8 cellular contexts compared by ENCODE assay signal in the genomic region with DNA sequence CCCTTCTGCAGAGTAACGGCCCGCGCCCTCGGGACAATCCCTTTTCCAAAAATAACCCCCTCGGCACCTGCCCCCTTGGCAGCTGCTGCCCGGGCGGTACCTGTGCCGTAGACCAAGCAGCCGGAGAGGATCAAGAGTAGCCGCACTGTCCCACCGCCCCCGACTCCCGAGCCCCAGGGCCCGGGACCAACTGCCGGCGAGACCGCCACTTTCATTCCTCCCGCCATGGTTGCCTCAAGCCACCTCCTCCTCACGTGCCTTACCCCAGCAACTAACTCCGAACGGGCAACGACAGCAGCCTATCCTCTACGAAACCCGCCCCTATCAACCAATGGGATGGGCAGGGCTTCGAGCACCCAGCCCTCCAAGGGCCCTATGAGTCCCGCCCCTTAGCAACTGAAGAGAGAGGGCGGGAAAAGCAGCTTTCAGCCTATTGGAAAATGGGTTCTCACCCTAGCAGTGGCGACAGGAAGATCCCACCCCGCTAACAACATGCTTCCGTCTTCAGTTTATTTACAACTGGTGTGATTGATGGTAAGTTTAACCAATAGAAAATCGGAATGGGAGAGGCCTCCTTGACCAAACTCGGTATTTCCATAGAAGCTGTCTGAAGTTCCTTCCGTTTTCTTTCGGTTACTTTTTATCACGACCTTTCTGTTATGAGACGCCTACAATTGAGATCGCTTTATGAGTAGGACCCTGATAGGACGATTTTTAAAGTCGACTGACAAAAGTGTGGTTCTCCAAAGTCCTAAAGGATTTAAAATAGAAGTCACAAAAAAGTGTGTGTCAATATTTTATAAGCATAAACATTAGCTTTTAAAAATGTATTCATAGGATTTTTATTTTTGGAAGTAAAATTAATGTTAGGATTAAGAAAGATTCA. TPM values are rescaled to one million over a fixed set of nuclear protein-coding genes. Genes with fewer than 3 reads are reported as not detected.
DNase-seq lines count a peak whose midpoint lies in the region; ATAC-seq and TF ChIP-seq lines count a peak whose summit lies in the region.

A gene with protein sequence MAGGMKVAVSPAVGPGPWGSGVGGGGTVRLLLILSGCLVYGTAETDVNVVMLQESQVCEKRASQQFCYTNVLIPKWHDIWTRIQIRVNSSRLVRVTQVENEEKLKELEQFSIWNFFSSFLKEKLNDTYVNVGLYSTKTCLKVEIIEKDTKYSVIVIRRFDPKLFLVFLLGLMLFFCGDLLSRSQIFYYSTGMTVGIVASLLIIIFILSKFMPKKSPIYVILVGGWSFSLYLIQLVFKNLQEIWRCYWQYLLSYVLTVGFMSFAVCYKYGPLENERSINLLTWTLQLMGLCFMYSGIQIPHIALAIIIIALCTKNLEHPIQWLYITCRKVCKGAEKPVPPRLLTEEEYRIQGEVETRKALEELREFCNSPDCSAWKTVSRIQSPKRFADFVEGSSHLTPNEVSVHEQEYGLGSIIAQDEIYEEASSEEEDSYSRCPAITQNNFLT (minus strand): TSS at position 273 of the 886 bp plus-strand sequence. CDS start 46 bp downstream, at position 227.

- H3K9ac ChIP-seq in mucosa of stomach (ENCODE audit: low read length), result peak within 1 kb of the TSS; percentile 57

- H3K9me3 Mint-ChIP-seq in activated T-cell treated with anti-CD3 and anti-CD28 coated beads, Interleukin-2, amount 50 U/mL, for 24 hours, result no peaks in the 10 kb centered on the region

- H3K36me3 ChIP-seq in mucosa of stomach (ENCODE audit: control insufficient read depth, insufficient read depth, low read length), result no peaks in the 10 kb centered on the region

- no peaks in the 10 kb centered on the region for H3K9me3 ChIP-seq in mucosa of stomach (ENCODE audit: control insufficient read depth, low read length)

- H3K4me1 Mint-ChIP-seq in activated T-cell treated with anti-CD3 and anti-CD28 coated beads, Interleukin-2, amount 50 U/mL, for 24 hours (ENCODE audit: low read depth), result peaks cover 35% of the 10 kb centered on the region

- H3K4me3 Mint-ChIP-seq in activated T-cell treated with anti-CD3 and anti-CD28 coated beads, Interleukin-2, amount 50 U/mL, for 24 hours, result peak within 1 kb of the TSS; percentile 100

- in situ Hi-C loops in KBM-7 (cut with MboI; ENCODE audit: low pct_unique_long_range_greater_than_20kb, low sequenced_read_pairs), result no loop called here

- peak; percentile 97 for ATAC-seq in GM21717 (IDR thresholded peaks at IDR 0.05; ENCODE audit: unreplicated experiment)

- peaks cover 36% of the 10 kb centered on the region for H3K36me3 Mint-ChIP-seq in activated T-cell treated with anti-CD3 and anti-CD28 coated beads, Interleukin-2, amount 50 U/mL, for 24 hours (ENCODE audit: low read depth)

- H3K27me3 Mint-ChIP-seq in activated T-cell treated with anti-CD3 and anti-CD28 coated beads, Interleukin-2, amount 50 U/mL, for 24 hours, result no peaks in the 10 kb centered on the region

- peak; percentile 96 for TF ChIP-seq POLR2A in erythroblast (IDR thresholded peaks at IDR 0.05; ENCODE audit: low read length)

- DNase-seq in DMS153 treated with DMSO at 0.1 percent for 48 hours (lab: John Stamatoyannopoulos, UW; ENCODE audit: unreplicated experiment) (peak; percentile 99), KBM-7 (peak; percentile 100), erythroblast (lab: John Stamatoyannopoulos, UW) (peak; percentile 99 to 100)
- DNase-seq in activated T-cell treated with anti-CD3 and anti-CD28 coated beads, Interleukin-2, amount 50 U/mL, for 24 hours, result peak; percentile 88
- peak; percentile 85 for DNase-seq in stimulated activated CD8-positive, alpha-beta memory T cell treated with anti-CD3 and anti-CD28 coated beads, Interleukin-7, amount 100 ng/mL, for 1 hour (ENCODE audit: low read depth in 2 of 2)

- H3K27me3 ChIP-seq in mucosa of stomach (ENCODE audit: control insufficient read depth, insufficient read depth, low read length), result no peaks in the 10 kb centered on the region

- peak within 1 kb of the TSS; percentile 99 for H3K27ac Mint-ChIP-seq in activated T-cell treated with anti-CD3 and anti-CD28 coated beads, Interleukin-2, amount 50 U/mL, for 24 hours

- peaks cover 6% of the 10 kb centered on the region for H3K4me1 ChIP-seq in mucosa of stomach (ENCODE audit: control insufficient read depth, insufficient read depth, low read length)

- H3K4me3 ChIP-seq in mucosa of stomach (ENCODE audit: low read length), result peak within 1 kb of the TSS; percentile 51

TF ChIP-seq in PFSK-1, 5 proteins besides CTCF, POLR2A, EP300 and RAD21:
- TF ChIP-seq POLR2AphosphoS5 (IDR thresholded peaks at IDR 0.05; ENCODE audit: low read depth, low read length), result peak; percentile 65; the same call in 1 of the 2 replicates
- TF ChIP-seq SIN3A (IDR thresholded peaks at IDR 0.05; ENCODE audit: borderline replicate concordance, insufficient read depth, low read length), result peak; percentile 79; the same call in 1 of the 2 replicates
- 0 out of 2 replicates have a peak, but pooled peaks have one; percentile 36 for TF ChIP-seq TAF1 (IDR thresholded peaks at IDR 0.05; ENCODE audit: borderline replicate concordance, insufficient read depth, low read length)
- TF ChIP-seq, protein P1, sequence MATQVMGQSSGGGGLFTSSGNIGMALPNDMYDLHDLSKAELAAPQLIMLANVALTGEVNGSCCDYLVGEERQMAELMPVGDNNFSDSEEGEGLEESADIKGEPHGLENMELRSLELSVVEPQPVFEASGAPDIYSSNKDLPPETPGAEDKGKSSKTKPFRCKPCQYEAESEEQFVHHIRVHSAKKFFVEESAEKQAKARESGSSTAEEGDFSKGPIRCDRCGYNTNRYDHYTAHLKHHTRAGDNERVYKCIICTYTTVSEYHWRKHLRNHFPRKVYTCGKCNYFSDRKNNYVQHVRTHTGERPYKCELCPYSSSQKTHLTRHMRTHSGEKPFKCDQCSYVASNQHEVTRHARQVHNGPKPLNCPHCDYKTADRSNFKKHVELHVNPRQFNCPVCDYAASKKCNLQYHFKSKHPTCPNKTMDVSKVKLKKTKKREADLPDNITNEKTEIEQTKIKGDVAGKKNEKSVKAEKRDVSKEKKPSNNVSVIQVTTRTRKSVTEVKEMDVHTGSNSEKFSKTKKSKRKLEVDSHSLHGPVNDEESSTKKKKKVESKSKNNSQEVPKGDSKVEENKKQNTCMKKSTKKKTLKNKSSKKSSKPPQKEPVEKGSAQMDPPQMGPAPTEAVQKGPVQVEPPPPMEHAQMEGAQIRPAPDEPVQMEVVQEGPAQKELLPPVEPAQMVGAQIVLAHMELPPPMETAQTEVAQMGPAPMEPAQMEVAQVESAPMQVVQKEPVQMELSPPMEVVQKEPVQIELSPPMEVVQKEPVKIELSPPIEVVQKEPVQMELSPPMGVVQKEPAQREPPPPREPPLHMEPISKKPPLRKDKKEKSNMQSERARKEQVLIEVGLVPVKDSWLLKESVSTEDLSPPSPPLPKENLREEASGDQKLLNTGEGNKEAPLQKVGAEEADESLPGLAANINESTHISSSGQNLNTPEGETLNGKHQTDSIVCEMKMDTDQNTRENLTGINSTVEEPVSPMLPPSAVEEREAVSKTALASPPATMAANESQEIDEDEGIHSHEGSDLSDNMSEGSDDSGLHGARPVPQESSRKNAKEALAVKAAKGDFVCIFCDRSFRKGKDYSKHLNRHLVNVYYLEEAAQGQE (IDR thresholded peaks at IDR 0.05; ENCODE audit: insufficient read depth in 1 of 2, low read depth in 2 of 2, low read length in 2 of 2), result no peak; a peak in 1 of 4 replicates
- peak; percentile 15 for TF ChIP-seq FOXP2 (optimal IDR thresholded peaks at IDR 0.05; ENCODE audit: borderline replicate concordance, extremely low read depth, extremely low read length, insufficient read depth)

RNA-seq across cellular contexts. Expression of the gene that starts here (rescaled TPM):
- 8.2 TPM for polyA plus RNA-seq in PFSK-1 (2012; ENCODE audit: insufficient read length, low read depth)

Comparison
In these comparisons a context has a peak if more than half of its experiments do, and no peak if none do; other contexts are left out.
1. Peak in every context shown above with its lines: DNase-seq, ATAC-seq and H3K4me3 ChIP-seq.